ENCODE assay signal across 8 cellular contexts in genomic region chr1:100039571-100039970, GRCh38.
DNase-seq lines count a peak whose midpoint lies in the region; ATAC-seq, FAIRE-seq and TF ChIP-seq lines count a peak whose summit lies in the region.

No MANE protein-coding gene starts in this region.

- H3K9me3 ChIP-seq in keratinocyte (ENCODE audit: control insufficient read depth, low read depth, low read length), result no peaks in the 10 kb centered on the region
- no peaks in the 10 kb centered on the region for H3K9me3 ChIP-seq in thoracic aorta

- peak overlapping the region; percentile 83 for H3K4me2 ChIP-seq in keratinocyte (ENCODE audit: control insufficient read depth, extremely low read depth, insufficient read depth, low read depth, low read length)

- H3K9me3 Mint-ChIP-seq in activated T-cell treated with anti-CD3 and anti-CD28 coated beads, Interleukin-2, amount 50 U/mL, for 72 hours, result peaks cover 0 to 2% of the 10 kb centered on the region in 2 donors
- H3K9me3 Mint-ChIP-seq in activated naive CD4-positive, alpha-beta T cell treated with anti-CD3 and anti-CD28 coated beads, Interleukin-2, amount 50 U/mL, for 72 hours, result no peaks in the 10 kb centered on the region

- no peak for ATAC-seq in activated T-cell treated with anti-CD3 and anti-CD28 coated beads, Interleukin-2, amount 50 U/mL, for 72 hours (replicated peaks in 1 of 2)
- no peak for ATAC-seq in activated naive CD4-positive, alpha-beta T cell treated with anti-CD3 and anti-CD28 coated beads, Interleukin-2, amount 50 U/mL, for 72 hours
- no peak for ATAC-seq in thoracic aorta (ENCODE audit: insufficient number of reproducible peaks, low FRiP score, low read depth)

- no peak overlapping the region for H2AFZ ChIP-seq in keratinocyte (ENCODE audit: control insufficient read depth, low read length)

- peaks cover 77% of the 10 kb centered on the region for H3K4me1 Mint-ChIP-seq in activated T-cell treated with anti-CD3 and anti-CD28 coated beads, Interleukin-2, amount 50 U/mL, for 72 hours (ENCODE audit: low read depth)

- H3K27me3 ChIP-seq in keratinocyte (ENCODE audit: control insufficient read depth, extremely low read depth, insufficient read depth, low read length) (no peaks in the 10 kb centered on the region), thoracic aorta (replicated peaks; ENCODE audit: insufficient read depth) (no peaks in the 10 kb centered on the region)

- H3K4me3 Mint-ChIP-seq in activated T-cell treated with anti-CD3 and anti-CD28 coated beads, Interleukin-2, amount 50 U/mL, for 72 hours, result peak overlapping the region; percentile 87 to 97

- peak overlapping the region; percentile 99 for H3K9ac ChIP-seq in keratinocyte (ENCODE audit: control insufficient read depth, extremely low read depth, insufficient read depth, low read length)

- peaks cover 18 to 19% of the 10 kb centered on the region in 2 donors for H3K36me3 Mint-ChIP-seq in activated T-cell treated with anti-CD3 and anti-CD28 coated beads, Interleukin-2, amount 50 U/mL, for 72 hours (ENCODE audit: insufficient read depth in 2 of 2)
- peaks cover 24 to 61% of the 10 kb centered on the region in 2 donors for H3K36me3 Mint-ChIP-seq in activated naive CD4-positive, alpha-beta T cell treated with anti-CD3 and anti-CD28 coated beads, Interleukin-2, amount 50 U/mL, for 72 hours

- TF ChIP-seq CTCF in keratinocyte (optimal IDR thresholded peaks at IDR 0.05 in 1 of 3, IDR thresholded peaks at IDR 0.05 in 1 of 3, conservative IDR thresholded peaks at IDR 0.05 in 1 of 3; ENCODE audit: extremely low read depth in 1 of 3, insufficient read depth in 2 of 3, low read length in 3 of 3), result no peak
- no peak for TF ChIP-seq CTCF in thoracic aorta (IDR thresholded peaks at IDR 0.05)

- no peaks in the 10 kb centered on the region for H3K27me3 Mint-ChIP-seq in activated T-cell treated with anti-CD3 and anti-CD28 coated beads, Interleukin-2, amount 50 U/mL, for 72 hours (ENCODE audit: low read depth)

- H3K79me2 ChIP-seq in keratinocyte (ENCODE audit: control insufficient read depth, insufficient read depth, low read length), result peaks cover 87% of the 10 kb centered on the region

- no peaks in the 10 kb centered on the region for H4K20me1 ChIP-seq in keratinocyte (ENCODE audit: control insufficient read depth, extremely low read depth, insufficient read depth, low read length)

- H3K36me3 ChIP-seq in keratinocyte (ENCODE audit: control insufficient read depth in 2 of 2, extremely low read depth in 1 of 2, insufficient read depth in 2 of 2, low read length in 2 of 2) (peaks cover 0 to 1% of the 10 kb centered on the region in 2 experiments), thoracic aorta (no peaks in the 10 kb centered on the region)

- H3K27ac ChIP-seq in keratinocyte (ENCODE audit: control insufficient read depth, insufficient read depth, low read length) (peak overlapping the region; percentile 99), thoracic aorta (peak overlapping the region in 1 of 2 donors; percentile 83)

- no peak for DNase-seq in activated T-cell treated with anti-CD3 and anti-CD28 coated beads, Interleukin-2, amount 50 U/mL, for 72 hours
- DNase-seq in activated T-cell treated with anti-CD3 and anti-CD28 coated beads, Interleukin-2, amount 50 U/mL, for 48 hours, result no peak
- no peak for DNase-seq in activated naive CD4-positive, alpha-beta T cell treated with anti-CD3 and anti-CD28 coated beads, Interleukin-2, amount 50 U/mL, for 72 hours (ENCODE audit: low spot score in 2 of 2)
- DNase-seq in keratinocyte (ENCODE audit: low read depth, low spot score) (no peak), thoracic aorta (ENCODE audit: low spot score) (no peak), HT-29 (ENCODE audit: low spot score) (no peak), NCI-H2107 (lab: John Stamatoyannopoulos, UW) (no peak), AG20443 (ENCODE audit: low spot score) (no peak)

- dilution Hi-C loops in keratinocyte (cut with MboI; ENCODE audit: extremely low pct_ligation_motif_present, low sequenced_read_pairs), result no loop called here

- H3K27ac Mint-ChIP-seq in activated T-cell treated with anti-CD3 and anti-CD28 coated beads, Interleukin-2, amount 50 U/mL, for 72 hours, result peak overlapping the region; percentile 98
- H3K27ac Mint-ChIP-seq in activated naive CD4-positive, alpha-beta T cell treated with anti-CD3 and anti-CD28 coated beads, Interleukin-2, amount 50 U/mL, for 72 hours, result peak overlapping the region; percentile 99 to 100

- peak overlapping the region; percentile 78 to 97 (median 93) for H3K4me3 ChIP-seq in keratinocyte (ENCODE audit: control insufficient read depth in 2 of 3, extremely low read depth in 1 of 3, insufficient read depth in 2 of 3, low read depth in 1 of 3, low read length in 3 of 3)
- H3K4me3 ChIP-seq in thoracic aorta, result peak overlapping the region; percentile 82

- no peaks in the 10 kb centered on the region for H3K9me1 ChIP-seq in keratinocyte (ENCODE audit: control insufficient read depth, extremely low read depth, insufficient read depth, low read length)

- no peak for FAIRE-seq in keratinocyte (lab: Jason Lieb, UNC)

- H3K4me1 ChIP-seq in keratinocyte (ENCODE audit: control insufficient read depth, extremely low read depth, insufficient read depth, low read length), result peaks cover 17% of the 10 kb centered on the region
- H3K4me1 ChIP-seq in thoracic aorta (ENCODE audit: control insufficient read depth in 1 of 2, low read depth in 2 of 2), result peaks cover 16 to 45% of the 10 kb centered on the region in 2 donors
